In genomic region chr2:15306706-15307105, GRCh38 we compare ENCODE assay signal across 16 cellular contexts.
DNase-seq lines count a peak whose midpoint lies in the region; ATAC-seq and TF ChIP-seq lines count a peak whose summit lies in the region.
"Had no signal": no experiment of that assay in that cellular context is flagged by ENCODE, and none has a peak within 500 bp of the region (broad histone marks: within the 10 kb centered on the region; RNA-seq: fewer than 3 reads in every experiment).

No MANE protein-coding gene starts in this region.

- DNase-seq in choroid plexus epithelial cell (ENCODE audit: low read depth) (peak; percentile 40), fibroblast of pulmonary artery (ENCODE audit: low read depth) (peak; percentile 35)
- DNase-seq in stimulated activated CD4-positive, alpha-beta T cell treated with anti-CD3 and anti-CD28 coated beads, Interleukin-2, amount 100 ng/mL, for 48 hours = no peak
- DNase-seq: ACHN; C1 segment of cervical spinal cord; CD4-positive, alpha-beta memory T cell; DMS153; DMS79 treated with DMSO at 0.1 percent for 48 hours; EL; H7 had no signal

- TF ChIP-seq CTCF in C4-2B (conservative IDR thresholded peaks at IDR 0.05) (no peak), choroid plexus epithelial cell (conservative IDR thresholded peaks at IDR 0.05; ENCODE audit: low read depth, low read length) (no peak), fibroblast of pulmonary artery (IDR thresholded peaks at IDR 0.05; ENCODE audit: low read length, missing control alignments) (no peak)

- H3K27ac ChIP-seq in C4-2B = peak overlapping the region; percentile 32; the same call in 1 of the 2 replicates
- H3K27ac ChIP-seq in subcutaneous abdominal adipose tissue (ENCODE audit: low read depth, low read length) = peak overlapping the region; percentile 18

- no peaks in the 10 kb centered on the region for H3K9me3 ChIP-seq in subcutaneous abdominal adipose tissue (ENCODE audit: control insufficient read depth in 5 of 5, low read length in 5 of 5)

- H3K4me3 ChIP-seq in choroid plexus epithelial cell (ENCODE audit: low read depth, low read length) = no peak overlapping the region
- no peak overlapping the region for H3K4me3 ChIP-seq in fibroblast of pulmonary artery (replicated peaks; ENCODE audit: low read depth, low read length)
- H3K4me3 ChIP-seq in subcutaneous abdominal adipose tissue (ENCODE audit: low read depth in 1 of 5, low read length in 5 of 5) = no peak overlapping the region
- H3K4me3 ChIP-seq: GM23338, K562 had no signal

- ATAC-seq in GM18868 (IDR thresholded peaks at IDR 0.05; ENCODE audit: unreplicated experiment) = no peak
- ATAC-seq in HG03139 (IDR thresholded peaks at IDR 0.05; ENCODE audit: unreplicated experiment) = no peak
- ATAC-seq: GM23338, K562 had no signal

- no peak overlapping the region for H3K9ac ChIP-seq in subcutaneous abdominal adipose tissue (ENCODE audit: low read length in 5 of 5)

- H3K27me3 ChIP-seq in subcutaneous abdominal adipose tissue (ENCODE audit: control insufficient read depth in 5 of 5, insufficient read depth in 4 of 5, low read length in 5 of 5) = no peaks in the 10 kb centered on the region

- H3K36me3 ChIP-seq in subcutaneous abdominal adipose tissue (ENCODE audit: control insufficient read depth in 5 of 5, insufficient read depth in 5 of 5, low read length in 5 of 5) = peaks cover 10 to 28% (median 16%) of the 10 kb centered on the region in 5 donors

- H3K4me1 ChIP-seq in subcutaneous abdominal adipose tissue (ENCODE audit: control insufficient read depth in 5 of 5, insufficient read depth in 5 of 5, low read length in 5 of 5) = peaks cover 0 to 8% (median 2%) of the 10 kb centered on the region in 5 donors

Comparison
In these comparisons a context has a peak if more than half of its experiments do, and no peak if none do; other contexts are left out.
1. DNase-seq: peak in choroid plexus epithelial cell (single experiment) and fibroblast of pulmonary artery (single experiment); none in stimulated activated CD4-positive, alpha-beta T cell treated with anti-CD3 and anti-CD28 coated beads, Interleukin-2, amount 100 ng/mL, for 48 hours (0 of 2).